In the genomic region with DNA sequence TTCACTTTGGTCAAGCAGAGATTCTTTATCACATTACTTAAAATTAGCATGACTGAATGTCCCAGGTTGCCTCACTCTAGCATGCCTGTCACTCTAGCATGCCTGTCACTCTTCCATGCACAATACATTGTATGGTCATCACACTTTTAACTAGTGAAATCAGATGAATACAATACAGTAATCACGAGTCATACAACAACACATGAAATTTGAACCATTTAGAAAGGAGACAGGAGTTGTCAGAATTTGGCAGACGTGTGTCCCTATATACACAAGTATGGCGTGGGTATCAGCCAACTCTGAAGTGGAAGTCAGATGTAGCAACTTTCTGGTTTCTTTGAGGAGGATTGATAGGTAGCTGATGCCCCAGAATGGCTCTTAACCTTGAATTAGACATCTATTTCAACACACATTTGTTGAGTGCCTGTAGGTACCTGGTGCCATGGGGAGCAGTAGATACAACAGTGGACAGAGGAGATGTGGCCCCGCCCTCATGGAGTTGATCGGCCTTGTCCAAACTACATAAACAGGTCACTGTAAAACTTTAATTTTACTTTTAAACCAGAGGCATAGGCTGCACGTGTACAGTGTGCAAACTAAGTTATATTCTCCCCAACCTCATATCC, we compare ENCODE assay signal across 24 cellular contexts.
DNase-seq lines count a peak whose midpoint lies in the region; ATAC-seq and TF ChIP-seq lines count a peak whose summit lies in the region.
"Had no signal": no experiment of that assay in that cellular context is flagged by ENCODE, and none has a peak within 500 bp of the region (broad histone marks: within the 10 kb centered on the region; RNA-seq: fewer than 3 reads in every experiment).

No MANE protein-coding gene starts in this region.

- no peaks in the 10 kb centered on the region for H3K27me3 Mint-ChIP-seq in T-helper 17 cell
- H3K27me3 Mint-ChIP-seq: activated CD4-positive, alpha-beta memory T cell treated with anti-CD3 and anti-CD28 coated beads, Interleukin-2, amount 10 ng/mL, durations not matched to agents 7 days and 5 days; activated naive CD8-positive, alpha-beta T cell treated with anti-CD3 and anti-CD28 coated beads, Interleukin-2, amount 10 ng/mL, durations not matched to agents 7 days and 5 days had no signal

- no peaks in the 10 kb centered on the region for H3K4me1 ChIP-seq in fibroblast of lung (ENCODE audit: control insufficient read depth, extremely low read depth, insufficient read depth, low read length)
- H3K4me1 ChIP-seq: A549, upper lobe of left lung had no signal

- H3K4me3 Mint-ChIP-seq in T-helper 17 cell = no peak overlapping the region
- H3K4me3 Mint-ChIP-seq: activated CD4-positive, alpha-beta memory T cell treated with anti-CD3 and anti-CD28 coated beads, Interleukin-2, amount 10 ng/mL, durations not matched to agents 7 days and 5 days; activated naive CD8-positive, alpha-beta T cell treated with anti-CD3 and anti-CD28 coated beads, Interleukin-2, amount 10 ng/mL, durations not matched to agents 7 days and 5 days had no signal

- H3K9me3 ChIP-seq in T-helper 17 cell (ENCODE audit: control insufficient read depth, low read length, poor library complexity, severe bottlenecking) (no peaks in the 10 kb centered on the region), fibroblast of lung (ENCODE audit: control insufficient read depth, insufficient read depth, low read depth, low read length) (no peaks in the 10 kb centered on the region)
- H3K9me3 ChIP-seq: A549, right atrium auricular region, upper lobe of left lung had no signal

- no peaks in the 10 kb centered on the region for H3K27me3 ChIP-seq in fibroblast of lung (ENCODE audit: control insufficient read depth, insufficient read depth, low read length)
- H3K27me3 ChIP-seq: right atrium auricular region, upper lobe of left lung had no signal

- DNase-seq in EH (ENCODE audit: low read depth) = peak; percentile 25
- peak; percentile 13 for DNase-seq in HT1080 (ENCODE audit: low read depth)
- DNase-seq in T-helper 17 cell = no peak
- peak; percentile 20 to 43 for DNase-seq in fibroblast of lung (ENCODE audit: low read depth in 2 of 2)
- no peak for DNase-seq in occipital lobe (lab: John Stamatoyannopoulos, UW)
- DNase-seq in NCI-H524 treated with DMSO at 0.1 percent for 48 hours (lab: John Stamatoyannopoulos, UW) = no peak
- no peak for DNase-seq in NCI-H1092 (lab: John Stamatoyannopoulos, UW)
- DNase-seq: activated CD4-positive, alpha-beta memory T cell treated with anti-CD3 and anti-CD28 coated beads, Interleukin-2, amount 10 ng/mL, durations not matched to agents 7 days and 5 days; activated naive CD8-positive, alpha-beta T cell treated with anti-CD3 and anti-CD28 coated beads, Interleukin-2, amount 10 ng/mL, durations not matched to agents 7 days and 5 days; AML-193; DMS53; foreskin melanocyte; GDM1; NCI-H2029 treated with DMSO at 0.1 percent for 48 hours; NCI-H345; NCI-H748 treated with DMSO at 0.1 percent for 48 hours; RPMI8226; stimulated activated CD4-positive, alpha-beta T cell treated with anti-CD3 and anti-CD28 coated beads, Interleukin-2, amount 100 ng/mL, for 48 hours; substantia nigra; upper lobe of left lung had no signal

- no peaks in the 10 kb centered on the region for H3K36me3 ChIP-seq in fibroblast of lung (ENCODE audit: control insufficient read depth, insufficient read depth, low read length)

- H2AFZ ChIP-seq in fibroblast of lung (ENCODE audit: low read length) = no peak overlapping the region

- no peaks in the 10 kb centered on the region for H3K79me2 ChIP-seq in fibroblast of lung (ENCODE audit: control insufficient read depth, insufficient read depth, low read length)

- H3K4me2 ChIP-seq in fibroblast of lung (ENCODE audit: extremely low read depth, insufficient read depth, low read length) = no peak overlapping the region
- H3K4me2 ChIP-seq: A549 had no signal

- H3K27ac ChIP-seq in fibroblast of lung (ENCODE audit: insufficient read depth, low read length) = no peak overlapping the region
- H3K27ac ChIP-seq: A549, right atrium auricular region, upper lobe of left lung had no signal

- peaks cover 2% of the 10 kb centered on the region for H3K36me3 Mint-ChIP-seq in T-helper 17 cell (ENCODE audit: low read depth)
- H3K36me3 Mint-ChIP-seq: activated naive CD8-positive, alpha-beta T cell treated with anti-CD3 and anti-CD28 coated beads, Interleukin-2, amount 10 ng/mL, durations not matched to agents 7 days and 5 days had no signal

- no peaks in the 10 kb centered on the region for H4K20me1 ChIP-seq in fibroblast of lung (ENCODE audit: control insufficient read depth, extremely low read depth, insufficient read depth, low read length)

- peak overlapping the region; percentile 21 for H3K27ac Mint-ChIP-seq in T-helper 17 cell
- H3K27ac Mint-ChIP-seq: activated CD4-positive, alpha-beta memory T cell treated with anti-CD3 and anti-CD28 coated beads, Interleukin-2, amount 10 ng/mL, durations not matched to agents 7 days and 5 days; activated naive CD8-positive, alpha-beta T cell treated with anti-CD3 and anti-CD28 coated beads, Interleukin-2, amount 10 ng/mL, durations not matched to agents 7 days and 5 days had no signal

- H3K4me1 Mint-ChIP-seq in T-helper 17 cell = peaks cover 10% of the 10 kb centered on the region
- H3K4me1 Mint-ChIP-seq: activated CD4-positive, alpha-beta memory T cell treated with anti-CD3 and anti-CD28 coated beads, Interleukin-2, amount 10 ng/mL, durations not matched to agents 7 days and 5 days; activated naive CD8-positive, alpha-beta T cell treated with anti-CD3 and anti-CD28 coated beads, Interleukin-2, amount 10 ng/mL, durations not matched to agents 7 days and 5 days had no signal

- H3K9ac ChIP-seq in fibroblast of lung (ENCODE audit: insufficient read depth, low read length) = no peak overlapping the region

- no peak for TF ChIP-seq CTCF in fibroblast of lung (conservative IDR thresholded peaks at IDR 0.05 in 1 of 2, IDR thresholded peaks at IDR 0.05 in 1 of 2; ENCODE audit: low read depth in 1 of 2, low read length in 2 of 2)

- no peak overlapping the region for H3K4me3 ChIP-seq in fibroblast of lung (replicated peaks in 1 of 4; ENCODE audit: control extremely low read depth in 1 of 4, insufficient read depth in 1 of 4, low read depth in 3 of 4, low read length in 4 of 4)
- H3K4me3 ChIP-seq: A549, right atrium auricular region, upper lobe of left lung had no signal

- no peak for ATAC-seq in T-helper 17 cell
- ATAC-seq in HG03442 (IDR thresholded peaks at IDR 0.05; ENCODE audit: unreplicated experiment) = no peak
- ATAC-seq: A549; activated CD4-positive, CD25-positive, alpha-beta regulatory T cell treated with anti-CD3 and anti-CD28 coated beads, Interleukin-2, amount 50 U/mL, for 24 hours had no signal

Comparison
In these comparisons a context has a peak if more than half of its experiments do, and no peak if none do; other contexts are left out.
1. DNase-seq: peak in EH (single experiment), HT1080 (single experiment) and fibroblast of lung (2 of 2); none in T-helper 17 cell (0 of 3), occipital lobe (single experiment), NCI-H524 treated with DMSO at 0.1 percent for 48 hours (single experiment) and NCI-H1092 (single experiment).